11 cellular contexts compared by ENCODE assay signal in the genomic region with DNA sequence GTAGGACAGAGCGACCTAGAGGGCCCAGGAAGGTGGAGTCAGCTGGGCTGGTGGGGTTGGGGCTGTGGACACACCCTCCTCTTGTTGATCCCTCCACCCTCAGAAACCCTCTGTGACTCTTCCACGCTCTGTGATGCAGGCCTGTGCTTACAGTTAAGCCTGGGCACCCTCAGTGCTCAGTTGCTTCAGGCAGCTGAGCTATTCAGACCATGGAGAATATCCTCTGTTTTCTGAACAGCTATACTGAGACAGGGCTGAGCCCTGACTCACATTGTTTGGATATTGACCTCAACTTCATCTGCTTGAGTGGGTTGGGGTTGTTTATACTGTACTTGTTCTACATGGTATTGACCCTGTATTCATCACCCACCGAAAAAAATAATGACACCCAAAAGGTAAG. TPM values are rescaled to one million over a fixed set of nuclear protein-coding genes. Genes with fewer than 3 reads are reported as not detected.
"Had no signal": no experiment of that assay in that cellular context is flagged by ENCODE, and none has a peak within 500 bp of the region (broad histone marks: within the 10 kb centered on the region; RNA-seq: fewer than 3 reads in every experiment).

A gene (plus strand): TSS at position 124 of the 400 bp plus-strand sequence. CDS start 86 bp downstream, at position 210.

RNA-seq across cellular contexts. Expression of the gene that starts here (rescaled TPM):
- total RNA-seq: OCI-LY7, PC-3, PC-9, Peyer's patch, Right ventricle myocardium inferior, Right ventricle myocardium superior, RPMI7951, SJCRH30, SJSA1, SK-MEL-5 had no signal
- polyA plus RNA-seq: SK-N-SH had no signal
